11 cellular contexts compared by ENCODE assay signal in genomic region chr1:31412205-31412604, GRCh38. TPM values are rescaled to one million over a fixed set of nuclear protein-coding genes. Genes with fewer than 3 reads are reported as not detected.
DNase-seq lines count a peak whose midpoint lies in the region; ATAC-seq and TF ChIP-seq lines count a peak whose summit lies in the region.
"Had no signal": no experiment of that assay in that cellular context is flagged by ENCODE, and none has a peak within 500 bp of the region (broad histone marks: within the 10 kb centered on the region; RNA-seq: fewer than 3 reads in every experiment).

No MANE protein-coding gene starts in this region.

- intact Hi-C loops in PC-9 (cut with micrococcal nuclease; ENCODE audit: unreplicated experiment) (no loop called here), psoas muscle (cut with DNase I) (no loop called here), prostate gland (cut with DNase I) (no loop called here)

- no peaks in the 10 kb centered on the region for H3K9me3 Mint-ChIP-seq in T-helper 2 cell treated with Interferon-gamma antibody and Interleukin-4, amounts not matched to agents 5 μg/mL and 100 μg/mL, for 36 hours
- H3K9me3 Mint-ChIP-seq in endodermal cell = no peaks in the 10 kb centered on the region

- no peaks in the 10 kb centered on the region for H3K9me3 ChIP-seq in PC-9 (ENCODE audit: insufficient read depth, low read depth)
- H3K9me3 ChIP-seq in endodermal cell (ENCODE audit: control insufficient read depth, low read length) = no peaks in the 10 kb centered on the region
- no peaks in the 10 kb centered on the region for H3K9me3 ChIP-seq in psoas muscle
- no peaks in the 10 kb centered on the region for H3K9me3 ChIP-seq in prostate gland

- peaks cover 11% of the 10 kb centered on the region; the same call in 1 of the 2 replicates for H3F3A ChIP-seq in PC-9 (ENCODE audit: insufficient read depth, low read depth)

- TF ChIP-seq POLR2A in prostate gland (IDR thresholded peaks at IDR 0.05) = no peak

- BruUV-seq in PC-9 (replicated peaks; lab: Mats Ljungman, UMichigan) = TSS peak; percentile 16

- H3K9me2 ChIP-seq in PC-9 (ENCODE audit: insufficient read depth) = no peaks in the 10 kb centered on the region

- no peak overlapping the region for H3K9ac ChIP-seq in endodermal cell (ENCODE audit: extremely low read depth, low read length, poor library complexity, severe bottlenecking)

- H3K27ac Mint-ChIP-seq in T-helper 2 cell treated with Interferon-gamma antibody and Interleukin-4, amounts not matched to agents 5 μg/mL and 100 μg/mL, for 36 hours = no peak overlapping the region
- H3K27ac Mint-ChIP-seq in endodermal cell = no peak overlapping the region

- H3K36me3 ChIP-seq in PC-9 (ENCODE audit: low read depth) (no peaks in the 10 kb centered on the region; the same call in 1 of the 2 replicates), endodermal cell (ENCODE audit: control insufficient read depth, insufficient read depth, low read length) (no peaks in the 10 kb centered on the region), psoas muscle (ENCODE audit: insufficient read depth in 1 of 2, low read depth in 1 of 2) (no peaks in the 10 kb centered on the region), prostate gland (no peaks in the 10 kb centered on the region)

- CTCF ChIA-PET in PC-9 (lab: Charles Lee) = no interaction called here

- no peaks in the 10 kb centered on the region for H4K20me1 ChIP-seq in PC-9 (ENCODE audit: insufficient read depth)

- no peak overlapping the region for H3K27ac ChIP-seq in PC-9
- no peak overlapping the region for H3K27ac ChIP-seq in endodermal cell (ENCODE audit: low read depth, low read length)
- no peak overlapping the region for H3K27ac ChIP-seq in psoas muscle
- no peak overlapping the region for H3K27ac ChIP-seq in prostate gland

- WGBS in endodermal cell (ENCODE audit: insufficient coverage in 1 of 2, insufficient read length in 1 of 2), 2 experiments = 73 to 78% methylated on average over 2 of the region's 2 CpGs
- WGBS in psoas muscle, 3 donors = 59 to 83% (median 63%) methylated on average over 2 of the region's 2 CpGs
- 77% methylated on average over 2 of the region's 2 CpGs for WGBS in prostate gland

- peak overlapping the region; percentile 78 for H3K4me2 ChIP-seq in PC-9

- POLR2A ChIA-PET in PC-9 (lab: Charles Lee; ENCODE audit: unreplicated experiment) = no interaction called here

- TF ChIP-seq CTCF in PC-9 (conservative IDR thresholded peaks at IDR 0.05) (no peak), endodermal cell (conservative IDR thresholded peaks at IDR 0.05) (no peak), psoas muscle (IDR thresholded peaks at IDR 0.05) (no peak), prostate gland (IDR thresholded peaks at IDR 0.05) (no peak)

- H3K27me3 Mint-ChIP-seq in T-helper 2 cell treated with Interferon-gamma antibody and Interleukin-4, amounts not matched to agents 5 μg/mL and 100 μg/mL, for 36 hours (ENCODE audit: low read depth) = peaks cover 57% of the 10 kb centered on the region
- H3K27me3 Mint-ChIP-seq in endodermal cell (ENCODE audit: insufficient read depth) = peaks cover 25% of the 10 kb centered on the region

- H3K4me3 ChIP-seq in PC-9 (peak overlapping the region; percentile 89; the same call in 1 of the 2 replicates), endodermal cell (ENCODE audit: low read length) (no peak overlapping the region), psoas muscle (peak overlapping the region; percentile 91), prostate gland (no peak overlapping the region)

- no peak for ATAC-seq in psoas muscle
- no peak for ATAC-seq in HG03095 (IDR thresholded peaks at IDR 0.05; ENCODE audit: unreplicated experiment)

- peak overlapping the region; percentile 50 for H3K4me3 Mint-ChIP-seq in T-helper 2 cell treated with Interferon-gamma antibody and Interleukin-4, amounts not matched to agents 5 μg/mL and 100 μg/mL, for 36 hours
- peak overlapping the region; percentile 96 for H3K4me3 Mint-ChIP-seq in endodermal cell

- peaks cover 36% of the 10 kb centered on the region; the same call in 1 of the 2 replicates for H3K79me2 ChIP-seq in PC-9 (ENCODE audit: low read depth)

- peaks cover 34% of the 10 kb centered on the region for H3K4me1 ChIP-seq in PC-9 (replicated peaks; ENCODE audit: insufficient read depth)
- peaks cover 5% of the 10 kb centered on the region for H3K4me1 ChIP-seq in endodermal cell (ENCODE audit: control insufficient read depth, insufficient read depth, low read length)
- peaks cover 15% of the 10 kb centered on the region for H3K4me1 ChIP-seq in psoas muscle
- H3K4me1 ChIP-seq in prostate gland (replicated peaks) = no peaks in the 10 kb centered on the region

- H3K27me3 ChIP-seq in PC-9 (ENCODE audit: insufficient read depth, low read depth) = no peaks in the 10 kb centered on the region
- H3K27me3 ChIP-seq in endodermal cell (ENCODE audit: control insufficient read depth, insufficient read depth, low read length, poor library complexity, severe bottlenecking) = peaks cover 25% of the 10 kb centered on the region
- H3K27me3 ChIP-seq in psoas muscle (ENCODE audit: insufficient read depth in 3 of 3, low read length in 2 of 3) = peaks cover 0 to 3% (median 1%) of the 10 kb centered on the region in 3 donors
- H3K27me3 ChIP-seq in prostate gland (replicated peaks; ENCODE audit: insufficient read depth) = no peaks in the 10 kb centered on the region

- peaks cover 3% of the 10 kb centered on the region for H3K4me1 Mint-ChIP-seq in T-helper 2 cell treated with Interferon-gamma antibody and Interleukin-4, amounts not matched to agents 5 μg/mL and 100 μg/mL, for 36 hours (ENCODE audit: low read depth)
- peaks cover 11% of the 10 kb centered on the region for H3K4me1 Mint-ChIP-seq in endodermal cell

- DNase-seq in T-helper 2 cell treated with Interferon-gamma antibody and Interleukin-4, amounts not matched to agents 5 μg/mL and 100 μg/mL, for 36 hours (ENCODE audit: low spot score) = no peak
- DNase-seq in T-helper 2 cell = no peak
- DNase-seq in PC-9 = no peak
- no peak for DNase-seq in endodermal cell
- DNase-seq in psoas muscle = no peak
- DNase-seq in prostate gland (ENCODE audit: low spot score) = no peak
- no peak for DNase-seq in anterior cingulate cortex (lab: John Stamatoyannopoulos, UW)
- DNase-seq: GDM1, KBM-7 had no signal

- no peaks in the 10 kb centered on the region for H3K36me3 Mint-ChIP-seq in T-helper 2 cell treated with Interferon-gamma antibody and Interleukin-4, amounts not matched to agents 5 μg/mL and 100 μg/mL, for 36 hours (ENCODE audit: low read depth)
- H3K36me3 Mint-ChIP-seq in endodermal cell (ENCODE audit: low read depth) = peaks cover 7% of the 10 kb centered on the region

- H2AFZ ChIP-seq in PC-9 = no peak overlapping the region; the same call in 1 of the 2 replicates

RNA-seq across cellular contexts. Expression of gene SERINC2, which starts 0.8 kb away (rescaled TPM):
- total RNA-seq in PC-9 (2021) (36.0 and 44.0 TPM in 2 replicates), endodermal cell (10 to 100 TPM; 25.9 to 35.1 TPM), psoas muscle (10 to 100 TPM; 26.4 to 50.7 (median 30.4) TPM), prostate gland (100 to 1,000 TPM in 1 of 2 donors, 10 to 100 TPM in 1; 76.1 to 110 TPM)
- 37.5 TPM for polyA plus RNA-seq in endodermal cell (2013, experiment 1 of 2)
- polyA plus RNA-seq in endodermal cell (2013, experiment 2 of 2) = 31.6 TPM
- polyA plus RNA-seq in psoas muscle = 10 to 100 TPM; 13.4 to 93.4 (median 33.5) TPM

RNA-seq across cellular contexts. Expression of gene FABP3, which starts 39.3 kb away (rescaled TPM):
- total RNA-seq in PC-9 (2021) (not detected in 2 replicates), endodermal cell (1 to 10 TPM; 3.0 to 3.4 TPM), psoas muscle (1,000 to 10,000 TPM in 2 of 4 donors, 100 to 1,000 TPM in 2; 467 to 4,001 (median 1,634) TPM), prostate gland (10 to 100 TPM; 25.0 to 54.1 TPM)
- 15.8 TPM for polyA plus RNA-seq in endodermal cell (2013, experiment 1 of 2)
- 12.7 TPM for polyA plus RNA-seq in endodermal cell (2013, experiment 2 of 2)
- polyA plus RNA-seq in psoas muscle = 1,000 to 10,000 TPM; 1,537 to 3,507 (median 3,423) TPM
- total RNA-seq: OCI-LY7 had no signal

Comparison
In these comparisons a context has a peak if more than half of its experiments do, and no peak if none do; other contexts are left out.
1. H3K4me3 ChIP-seq: peak in PC-9 (single experiment) and psoas muscle (single experiment); none in endodermal cell (single experiment) and prostate gland (0 of 2).
2. RNA of gene FABP3, which starts 39.3 kb away (total RNA-seq): 467 to 4,001 TPM in psoas muscle; 25.0 to 54.1 TPM in prostate gland, 3.0 to 3.4 TPM in endodermal cell and not detected in PC-9; every median in the first group is over 4 times any median in the second.